ENCODE assay signal across 19 cellular contexts in genomic region chr12:51086933-51087332, GRCh38. TPM values are rescaled to one million over a fixed set of nuclear protein-coding genes. Genes with fewer than 3 reads are reported as not detected.
DNase-seq lines count a peak whose midpoint lies in the region; ATAC-seq and TF ChIP-seq lines count a peak whose summit lies in the region.
"Had no signal": no experiment of that assay in that cellular context is flagged by ENCODE, and none has a peak within 500 bp of the region (broad histone marks: within the 10 kb centered on the region; RNA-seq: fewer than 3 reads in every experiment).

No MANE protein-coding gene starts in this region.

- no peak for DNase-seq in activated T-cell treated with anti-CD3 and anti-CD28 coated beads, Interleukin-2, amount 50 U/mL, for 24 hours
- no peak for DNase-seq in activated T-cell treated with anti-CD3 and anti-CD28 coated beads, Interleukin-2, amount 50 U/mL, for 1 hour
- no peak for DNase-seq in activated T-helper 2 cell treated with anti-CD3 and anti-CD28 coated beads, Interferon-gamma antibody, Interleukin-2, Interleukin-4, amounts not matched to agents 10 μg/mL and 5 μg/mL and 100 μg/mL, durations not matched to agents 14 hours and 24 hours and 36 hours (ENCODE audit: low spot score)
- peak in 1 of 2 donors; percentile 71 for DNase-seq in gastrocnemius medialis
- no peak for DNase-seq in upper lobe of left lung
- no peak for DNase-seq in immature natural killer cell
- DNase-seq: AML-193; CD4-positive, alpha-beta T cell; NCI-H1092; NCI-H1417 treated with DMSO at 0.1 percent for 48 hours; NCI-H1694 treated with DMSO at 0.1 percent for 48 hours; NCI-H2081; NCI-H226; NCI-H510A; NCI-H69; RPMI8226; SHP77 had no signal

- no peaks in the 10 kb centered on the region for H3K27me3 ChIP-seq in gastrocnemius medialis
- no peaks in the 10 kb centered on the region for H3K27me3 ChIP-seq in upper lobe of left lung
- H3K27me3 ChIP-seq: BLaER1 treated with 17β-estradiol and CSF1 and Interleukin-3, amounts not matched to agents 10 nM and 100 nM had no signal

- no peaks in the 10 kb centered on the region for H3K27me3 Mint-ChIP-seq in activated T-cell treated with anti-CD3 and anti-CD28 coated beads, Interleukin-2, amount 50 U/mL, for 24 hours
- H3K27me3 Mint-ChIP-seq in activated T-helper 2 cell treated with anti-CD3 and anti-CD28 coated beads, Interferon-gamma antibody, Interleukin-2, Interleukin-4, amounts not matched to agents 10 μg/mL and 5 μg/mL and 100 μg/mL, durations not matched to agents 14 hours and 24 hours and 36 hours (ENCODE audit: low read depth): no peaks in the 10 kb centered on the region
- peaks cover 3 to 5% (median 4%) of the 10 kb centered on the region in 3 donors for H3K27me3 Mint-ChIP-seq in immature natural killer cell (ENCODE audit: low read depth in 3 of 3)
- H3K27me3 Mint-ChIP-seq: CD4-positive, alpha-beta T cell had no signal

- peak overlapping the region; percentile 50 for H3K27ac Mint-ChIP-seq in activated T-cell treated with anti-CD3 and anti-CD28 coated beads, Interleukin-2, amount 50 U/mL, for 24 hours
- H3K27ac Mint-ChIP-seq in activated T-helper 2 cell treated with anti-CD3 and anti-CD28 coated beads, Interferon-gamma antibody, Interleukin-2, Interleukin-4, amounts not matched to agents 10 μg/mL and 5 μg/mL and 100 μg/mL, durations not matched to agents 14 hours and 24 hours and 36 hours: peak overlapping the region; percentile 25
- no peak overlapping the region for H3K27ac Mint-ChIP-seq in immature natural killer cell
- H3K27ac Mint-ChIP-seq: CD4-positive, alpha-beta T cell had no signal

- in situ Hi-C loops in gastrocnemius medialis (cut with MboI; ENCODE audit: low sequenced_read_pairs in 4 of 4): no loop called here

- TF ChIP-seq CTCF in gastrocnemius medialis (IDR thresholded peaks at IDR 0.05 in 4 of 5, conservative IDR thresholded peaks at IDR 0.05 in 1 of 5): no peak
- no peak for TF ChIP-seq CTCF in upper lobe of left lung (IDR thresholded peaks at IDR 0.05)

- peaks cover 20% of the 10 kb centered on the region for H3K36me3 Mint-ChIP-seq in activated T-cell treated with anti-CD3 and anti-CD28 coated beads, Interleukin-2, amount 50 U/mL, for 24 hours (ENCODE audit: low read depth)
- H3K36me3 Mint-ChIP-seq in activated T-helper 2 cell treated with anti-CD3 and anti-CD28 coated beads, Interferon-gamma antibody, Interleukin-2, Interleukin-4, amounts not matched to agents 10 μg/mL and 5 μg/mL and 100 μg/mL, durations not matched to agents 14 hours and 24 hours and 36 hours (ENCODE audit: low read depth): peaks cover 25% of the 10 kb centered on the region
- peaks cover 0 to 3% (median 0%) of the 10 kb centered on the region in 3 donors for H3K36me3 Mint-ChIP-seq in immature natural killer cell

- TF ChIP-seq POLR2A in gastrocnemius medialis (IDR thresholded peaks at IDR 0.05): no peak
- TF ChIP-seq POLR2A in upper lobe of left lung (IDR thresholded peaks at IDR 0.05): no peak

- H3K36me3 ChIP-seq in gastrocnemius medialis (peaks cover 0 to 4% of the 10 kb centered on the region in 2 donors), upper lobe of left lung (peaks cover 0 to 6% (median under 1%) of the 10 kb centered on the region in 4 donors)
- H3K36me3 ChIP-seq: BLaER1 treated with 17β-estradiol and CSF1 and Interleukin-3, amounts not matched to agents 10 nM and 100 nM had no signal

- H3K9me3 ChIP-seq in gastrocnemius medialis (no peaks in the 10 kb centered on the region), upper lobe of left lung (no peaks in the 10 kb centered on the region)
- H3K9me3 ChIP-seq: BLaER1 treated with 17β-estradiol and CSF1 and Interleukin-3, amounts not matched to agents 10 nM and 100 nM had no signal

- peaks cover 8 to 9% of the 10 kb centered on the region in 2 donors for H3K4me1 ChIP-seq in gastrocnemius medialis
- peaks cover 6 to 14% (median 11%) of the 10 kb centered on the region in 4 donors for H3K4me1 ChIP-seq in upper lobe of left lung

- TF ChIP-seq RAD21 in Ishikawa (IDR thresholded peaks at IDR 0.05; ENCODE audit: low read depth): no peak

- intact Hi-C loops in activated T-helper 2 cell treated with anti-CD3 and anti-CD28 coated beads, Interferon-gamma antibody, Interleukin-2, Interleukin-4, amounts not matched to agents 10 μg/mL and 5 μg/mL and 100 μg/mL, durations not matched to agents 14 hours and 24 hours and 36 hours (cut with micrococcal nuclease): loop anchor here (10.0 kb wide), 3 partner anchors 158 to 322 kb away; partner anchors contain the start of genes ATF1 and BIN2
- intact Hi-C loops in gastrocnemius medialis (cut with DNase I; ENCODE audit: low total_unique reads): no loop called here

- TF ChIP-seq EP300 in Ishikawa (IDR thresholded peaks at IDR 0.05; ENCODE audit: borderline replicate concordance) (no peak), upper lobe of left lung (IDR thresholded peaks at IDR 0.05) (no peak)

- no peaks in the 10 kb centered on the region for H3K9me3 Mint-ChIP-seq in activated T-cell treated with anti-CD3 and anti-CD28 coated beads, Interleukin-2, amount 50 U/mL, for 24 hours
- no peaks in the 10 kb centered on the region for H3K9me3 Mint-ChIP-seq in activated T-helper 2 cell treated with anti-CD3 and anti-CD28 coated beads, Interferon-gamma antibody, Interleukin-2, Interleukin-4, amounts not matched to agents 10 μg/mL and 5 μg/mL and 100 μg/mL, durations not matched to agents 14 hours and 24 hours and 36 hours
- H3K9me3 Mint-ChIP-seq in immature natural killer cell: no peaks in the 10 kb centered on the region
- H3K9me3 Mint-ChIP-seq: CD4-positive, alpha-beta T cell had no signal

- ATAC-seq in gastrocnemius medialis (peak in 1 of 2 donors; percentile 21), upper lobe of left lung (ENCODE audit: low FRiP score in 2 of 2) (no peak)

- H3K4me3 ChIP-seq in gastrocnemius medialis (no peak overlapping the region), upper lobe of left lung (no peak overlapping the region)
- H3K4me3 ChIP-seq: BLaER1 treated with 17β-estradiol and CSF1 and Interleukin-3, amounts not matched to agents 10 nM and 100 nM had no signal

- WGBS in upper lobe of left lung, 2 donors: 91 to 92% methylated on average over 10 of the region's 10 CpGs

- H3K27ac ChIP-seq in gastrocnemius medialis (peak overlapping the region; percentile 54 to 74 (median 67)), upper lobe of left lung (no peak overlapping the region)
- H3K27ac ChIP-seq: BLaER1 treated with 17β-estradiol and CSF1 and Interleukin-3, amounts not matched to agents 10 nM and 100 nM had no signal

- H3K4me3 Mint-ChIP-seq in activated T-cell treated with anti-CD3 and anti-CD28 coated beads, Interleukin-2, amount 50 U/mL, for 24 hours: no peak overlapping the region
- no peak overlapping the region for H3K4me3 Mint-ChIP-seq in activated T-helper 2 cell treated with anti-CD3 and anti-CD28 coated beads, Interferon-gamma antibody, Interleukin-2, Interleukin-4, amounts not matched to agents 10 μg/mL and 5 μg/mL and 100 μg/mL, durations not matched to agents 14 hours and 24 hours and 36 hours (ENCODE audit: low read depth)
- no peak overlapping the region for H3K4me3 Mint-ChIP-seq in immature natural killer cell
- H3K4me3 Mint-ChIP-seq: CD4-positive, alpha-beta T cell had no signal

- H3K4me1 Mint-ChIP-seq in activated T-cell treated with anti-CD3 and anti-CD28 coated beads, Interleukin-2, amount 50 U/mL, for 24 hours (ENCODE audit: low read depth): peaks cover 31% of the 10 kb centered on the region
- peaks cover 27% of the 10 kb centered on the region for H3K4me1 Mint-ChIP-seq in activated T-helper 2 cell treated with anti-CD3 and anti-CD28 coated beads, Interferon-gamma antibody, Interleukin-2, Interleukin-4, amounts not matched to agents 10 μg/mL and 5 μg/mL and 100 μg/mL, durations not matched to agents 14 hours and 24 hours and 36 hours (ENCODE audit: low read depth)
- H3K4me1 Mint-ChIP-seq in immature natural killer cell: peaks cover 17 to 23% of the 10 kb centered on the region in 2 donors

TF ChIP-seq in Ishikawa, 13 proteins besides CTCF, POLR2A, EP300 and RAD21:
- TF ChIP-seq ZBTB7A (IDR thresholded peaks at IDR 0.05; ENCODE audit: low read depth) (no peak), FOXM1 (IDR thresholded peaks at IDR 0.05; ENCODE audit: borderline replicate concordance, low read depth) (no peak), EGR1 (IDR thresholded peaks at IDR 0.05) (no peak), NFIC (IDR thresholded peaks at IDR 0.05) (no peak), YY1 (IDR thresholded peaks at IDR 0.05; ENCODE audit: low read depth) (no peak), CEBPB (IDR thresholded peaks at IDR 0.05) (peak; percentile 88)

RNA-seq across cellular contexts. Expression of gene CSRNP2, which starts 3.5 kb away (rescaled TPM):
- 28.3 and 31.2 TPM in 2 replicates for total RNA-seq in activated T-helper 2 cell treated with anti-CD3 and anti-CD28 coated beads, Interferon-gamma antibody, Interleukin-2, Interleukin-4, amounts not matched to agents 10 μg/mL and 5 μg/mL and 100 μg/mL, durations not matched to agents 14 hours and 24 hours and 36 hours
- total RNA-seq in gastrocnemius medialis: 10 to 100 TPM; 17.3 to 29.5 (median 22.0) TPM
- total RNA-seq in upper lobe of left lung: 10 to 100 TPM; 20.3 to 29.6 (median 23.5) TPM
- polyA plus RNA-seq in immature natural killer cell: 1 to 10 TPM in 2 of 3 donors, under 1 TPM in 1; 0.90 to 7.9 (median 7.2) TPM

RNA-seq across cellular contexts. Expression of gene LETMD1, which starts 38.8 kb away (rescaled TPM):
- total RNA-seq in activated T-helper 2 cell treated with anti-CD3 and anti-CD28 coated beads, Interferon-gamma antibody, Interleukin-2, Interleukin-4, amounts not matched to agents 10 μg/mL and 5 μg/mL and 100 μg/mL, durations not matched to agents 14 hours and 24 hours and 36 hours: 61.0 and 63.1 TPM in 2 replicates
- total RNA-seq in gastrocnemius medialis (10 to 100 TPM; 22.5 to 42.4 (median 29.8) TPM), upper lobe of left lung (10 to 100 TPM; 36.3 to 98.9 (median 58.1) TPM)
- polyA plus RNA-seq in immature natural killer cell: 10 to 100 TPM; 14.9 to 40.4 (median 17.7) TPM

Comparison
In these comparisons a context has a peak if more than half of its experiments do, and no peak if none do; other contexts are left out.
1. H3K27ac Mint-ChIP-seq: peak in activated T-cell treated with anti-CD3 and anti-CD28 coated beads, Interleukin-2, amount 50 U/mL, for 24 hours (single experiment) and activated T-helper 2 cell treated with anti-CD3 and anti-CD28 coated beads, Interferon-gamma antibody, Interleukin-2, Interleukin-4, amounts not matched to agents 10 μg/mL and 5 μg/mL and 100 μg/mL, durations not matched to agents 14 hours and 24 hours and 36 hours (single experiment); none in immature natural killer cell (0 of 6).
2. H3K27ac ChIP-seq: peak in gastrocnemius medialis (4 of 4); none in upper lobe of left lung (0 of 4).